9 cellular contexts compared by ENCODE assay signal in genomic region chr1:156284112-156284511, GRCh38. TPM values are rescaled to one million over a fixed set of nuclear protein-coding genes. Genes with fewer than 3 reads are reported as not detected.
A peak's percentile ranks its signal among the peaks of the same experiment; 100 is the strongest.
DNase-seq lines count a peak whose midpoint lies in the region; ATAC-seq, FAIRE-seq and TF ChIP-seq lines count a peak whose summit lies in the region.
"Had no signal": no experiment of that assay in that cellular context is flagged by ENCODE, and none has a peak within 500 bp of the region (broad histone marks: within the 10 kb centered on the region; RNA-seq: fewer than 3 reads in every experiment).

A gene with protein sequence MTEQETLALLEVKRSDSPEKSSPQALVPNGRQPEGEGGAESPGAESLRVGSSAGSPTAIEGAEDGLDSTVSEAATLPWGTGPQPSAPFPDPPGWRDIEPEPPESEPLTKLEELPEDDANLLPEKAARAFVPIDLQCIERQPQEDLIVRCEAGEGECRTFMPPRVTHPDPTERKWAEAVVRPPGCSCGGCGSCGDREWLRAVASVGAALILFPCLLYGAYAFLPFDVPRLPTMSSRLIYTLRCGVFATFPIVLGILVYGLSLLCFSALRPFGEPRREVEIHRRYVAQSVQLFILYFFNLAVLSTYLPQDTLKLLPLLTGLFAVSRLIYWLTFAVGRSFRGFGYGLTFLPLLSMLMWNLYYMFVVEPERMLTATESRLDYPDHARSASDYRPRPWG (plus strand): TSS chr1:156284325. CDS start chr1:156285227, 902 bp downstream.

- H3K36me3 Mint-ChIP-seq in activated CD4-positive, alpha-beta T cell treated with anti-CD3 and anti-CD28 coated beads for 36 hours (ENCODE audit: low read depth): peaks cover 21% of the 10 kb centered on the region
- peaks cover 21 to 35% of the 10 kb centered on the region in 2 donors for H3K36me3 Mint-ChIP-seq in activated naive CD4-positive, alpha-beta T cell treated with anti-CD3 and anti-CD28 coated beads, Interleukin-2, amount 50 U/mL, for 72 hours

- FAIRE-seq in keratinocyte (lab: Jason Lieb, UNC) (peak; percentile 49), D721Med (lab: Jason Lieb, UNC) (no peak)
- FAIRE-seq: RCC 7860 had no signal

- H3K27me3 ChIP-seq in keratinocyte (ENCODE audit: control insufficient read depth, extremely low read depth, insufficient read depth, low read length): no peaks in the 10 kb centered on the region
- H3K27me3 ChIP-seq in suprapubic skin: no peaks in the 10 kb centered on the region

- 49% methylated on average over 7 of the region's 7 CpGs for WGBS in suprapubic skin

- TF ChIP-seq EP300 in suprapubic skin (IDR thresholded peaks at IDR 0.05): no peak

- H4K20me1 ChIP-seq in keratinocyte (ENCODE audit: control insufficient read depth, extremely low read depth, insufficient read depth, low read length): no peaks in the 10 kb centered on the region

- peak within 1 kb of the TSS; percentile 92 for H3K9ac ChIP-seq in keratinocyte (ENCODE audit: control insufficient read depth, extremely low read depth, insufficient read depth, low read length)

- H3K4me1 ChIP-seq in keratinocyte (ENCODE audit: control insufficient read depth, extremely low read depth, insufficient read depth, low read length) (peaks cover 33% of the 10 kb centered on the region), suprapubic skin (peaks cover 43% of the 10 kb centered on the region)

- POLR2A ChIA-PET in activated CD4-positive, alpha-beta T cell treated with anti-CD3 and anti-CD28 coated beads for 36 hours (lab: Charles Lee): interaction anchor here (0.6 kb wide), 1 partner anchor 1845 kb away, joined by 3 read pairs; no protein-coding TSS in a partner anchor

- peaks cover 47% of the 10 kb centered on the region for H3K79me2 ChIP-seq in keratinocyte (ENCODE audit: control insufficient read depth, insufficient read depth, low read length)

- H3K36me3 ChIP-seq in keratinocyte (ENCODE audit: control insufficient read depth in 2 of 2, extremely low read depth in 1 of 2, insufficient read depth in 2 of 2, low read length in 2 of 2) (peaks cover 4% of the 10 kb centered on the region in 2 experiments), suprapubic skin (peaks cover 19% of the 10 kb centered on the region)

- H3K4me3 ChIP-seq in keratinocyte (ENCODE audit: control insufficient read depth in 2 of 3, extremely low read depth in 1 of 3, insufficient read depth in 2 of 3, low read depth in 1 of 3, low read length in 3 of 3) (peak within 1 kb of the TSS; percentile 54 to 89 (median 85)), suprapubic skin (peak within 1 kb of the TSS; percentile 86)

- CTCF ChIA-PET in activated CD4-positive, alpha-beta T cell treated with anti-CD3 and anti-CD28 coated beads for 36 hours (lab: Charles Lee): interaction anchor here (0.9 to 2.0 kb wide), 5 partner anchors 27 to 218 kb away, joined by 3 to 6 read pairs (median 5); no protein-coding TSS in a partner anchor

- peak within 1 kb of the TSS; percentile 92 for H3K27ac Mint-ChIP-seq in activated CD4-positive, alpha-beta T cell treated with anti-CD3 and anti-CD28 coated beads for 36 hours
- peak within 1 kb of the TSS; percentile 97 to 98 for H3K27ac Mint-ChIP-seq in activated naive CD4-positive, alpha-beta T cell treated with anti-CD3 and anti-CD28 coated beads, Interleukin-2, amount 50 U/mL, for 72 hours

- H3K9me3 Mint-ChIP-seq in activated CD4-positive, alpha-beta T cell treated with anti-CD3 and anti-CD28 coated beads for 36 hours (ENCODE audit: low read depth): no peaks in the 10 kb centered on the region
- H3K9me3 Mint-ChIP-seq in activated naive CD4-positive, alpha-beta T cell treated with anti-CD3 and anti-CD28 coated beads, Interleukin-2, amount 50 U/mL, for 72 hours: no peaks in the 10 kb centered on the region

- DNase-seq in activated CD4-positive, alpha-beta T cell treated with anti-CD3 and anti-CD28 coated beads for 36 hours: no peak
- DNase-seq in activated CD4-positive, alpha-beta T cell treated with anti-CD3 and anti-CD28 coated beads for 48 hours: no peak
- no peak for DNase-seq in activated naive CD4-positive, alpha-beta T cell treated with anti-CD3 and anti-CD28 coated beads, Interleukin-2, amount 50 U/mL, for 72 hours (ENCODE audit: low spot score in 2 of 2)
- DNase-seq in keratinocyte (ENCODE audit: low read depth, low spot score) (no peak), suprapubic skin (ENCODE audit: low spot score in 2 of 2) (no peak), mesenteric fat pad (ENCODE audit: low spot score) (no peak), foreskin melanocyte (no peak), D721Med (ENCODE audit: insufficient read length, low spot score) (no peak)

- H3K27ac ChIP-seq in keratinocyte (ENCODE audit: control insufficient read depth, insufficient read depth, low read length) (peak within 1 kb of the TSS; percentile 80), suprapubic skin (peak within 1 kb of the TSS; percentile 94)

- H3K9me3 ChIP-seq in keratinocyte (ENCODE audit: control insufficient read depth, low read depth, low read length): no peaks in the 10 kb centered on the region
- H3K9me3 ChIP-seq in suprapubic skin: no peaks in the 10 kb centered on the region

- no peaks in the 10 kb centered on the region for H3K27me3 Mint-ChIP-seq in activated CD4-positive, alpha-beta T cell treated with anti-CD3 and anti-CD28 coated beads for 36 hours

- dilution Hi-C loops in keratinocyte (cut with MboI; ENCODE audit: extremely low pct_ligation_motif_present, low sequenced_read_pairs): no loop called here

- no peak for TF ChIP-seq CTCF in keratinocyte (optimal IDR thresholded peaks at IDR 0.05 in 1 of 3, IDR thresholded peaks at IDR 0.05 in 1 of 3, conservative IDR thresholded peaks at IDR 0.05 in 1 of 3; ENCODE audit: extremely low read depth in 1 of 3, insufficient read depth in 2 of 3, low read length in 3 of 3)
- TF ChIP-seq CTCF in suprapubic skin (IDR thresholded peaks at IDR 0.05): no peak
- no peak for TF ChIP-seq CTCF in D721Med (IDR thresholded peaks at IDR 0.05; ENCODE audit: insufficient read depth, missing control alignments)

- no peaks in the 10 kb centered on the region for H3K9me1 ChIP-seq in keratinocyte (ENCODE audit: control insufficient read depth, extremely low read depth, insufficient read depth, low read length)

- H3K4me1 Mint-ChIP-seq in activated CD4-positive, alpha-beta T cell treated with anti-CD3 and anti-CD28 coated beads for 36 hours: peaks cover 29% of the 10 kb centered on the region

- peak within 1 kb of the TSS; percentile 99 for H3K4me2 ChIP-seq in keratinocyte (ENCODE audit: control insufficient read depth, extremely low read depth, insufficient read depth, low read depth, low read length)

- peak within 1 kb of the TSS; percentile 96 for H3K4me3 Mint-ChIP-seq in activated CD4-positive, alpha-beta T cell treated with anti-CD3 and anti-CD28 coated beads for 36 hours

- intact Hi-C loops in activated CD4-positive, alpha-beta T cell treated with anti-CD3 and anti-CD28 coated beads for 36 hours (cut with DNase I, micrococcal nuclease): loop anchor here in 1 of 2 experiments (5.0 kb wide), 2 partner anchors 57 to 92 kb away; partner anchors contain the start of gene SLC25A44

- ATAC-seq in activated CD4-positive, alpha-beta T cell treated with anti-CD3 and anti-CD28 coated beads for 36 hours: no peak
- ATAC-seq in activated naive CD4-positive, alpha-beta T cell treated with anti-CD3 and anti-CD28 coated beads, Interleukin-2, amount 50 U/mL, for 72 hours: no peak

- peak within 1 kb of the TSS; percentile 100 for H2AFZ ChIP-seq in keratinocyte (ENCODE audit: control insufficient read depth, low read length)

- TF ChIP-seq POLR2A in suprapubic skin (IDR thresholded peaks at IDR 0.05): no peak

RNA-seq across cellular contexts. Expression of the gene that starts here (rescaled TPM):
- total RNA-seq in activated CD4-positive, alpha-beta T cell treated with anti-CD3 and anti-CD28 coated beads for 36 hours: 10 to 100 TPM; 10.2 to 10.5 TPM
- 10 to 100 TPM; 11.0 to 24.4 TPM for total RNA-seq in activated naive CD4-positive, alpha-beta T cell treated with anti-CD3 and anti-CD28 coated beads, Interleukin-2, amount 50 U/mL, for 72 hours
- polyA plus RNA-seq in keratinocyte: 9.6 to 31.8 TPM (median 14.2 TPM) in 3 replicates
- 38.2 TPM for polyA plus RNA-seq in keratinocyte (2011; ENCODE audit: low read depth)
- polyA plus RNA-seq in keratinocyte (2011; cell fraction: cytosol; rRNA removed): 10.9 and 16.4 TPM in 2 replicates
- polyA plus RNA-seq in keratinocyte (2011; cell fraction: nucleus; rRNA removed): 29.2 and 30.8 TPM in 2 replicates
- polyA plus RNA-seq in keratinocyte (2012; ENCODE audit: low replicate concordance): 9.4 and 83.2 TPM in 2 replicates
- 9.3 to 25.7 TPM (median 14.0 TPM) in 3 replicates for polyA minus RNA-seq in keratinocyte
- polyA minus RNA-seq in keratinocyte (2011; cell fraction: cytosol; rRNA and poly(A)+ RNA removed): 12.1 TPM
- 17.9 and 22.1 TPM in 2 replicates for polyA minus RNA-seq in keratinocyte (2011; cell fraction: nucleus; rRNA and poly(A)+ RNA removed)
- total RNA-seq in suprapubic skin (100 to 1,000 TPM in 2 of 4 donors, 10 to 100 TPM in 2; 81.0 to 120 (median 97.5) TPM), mesenteric fat pad (1.8 TPM)
